9 cellular contexts compared by ENCODE assay signal in the genomic region with DNA sequence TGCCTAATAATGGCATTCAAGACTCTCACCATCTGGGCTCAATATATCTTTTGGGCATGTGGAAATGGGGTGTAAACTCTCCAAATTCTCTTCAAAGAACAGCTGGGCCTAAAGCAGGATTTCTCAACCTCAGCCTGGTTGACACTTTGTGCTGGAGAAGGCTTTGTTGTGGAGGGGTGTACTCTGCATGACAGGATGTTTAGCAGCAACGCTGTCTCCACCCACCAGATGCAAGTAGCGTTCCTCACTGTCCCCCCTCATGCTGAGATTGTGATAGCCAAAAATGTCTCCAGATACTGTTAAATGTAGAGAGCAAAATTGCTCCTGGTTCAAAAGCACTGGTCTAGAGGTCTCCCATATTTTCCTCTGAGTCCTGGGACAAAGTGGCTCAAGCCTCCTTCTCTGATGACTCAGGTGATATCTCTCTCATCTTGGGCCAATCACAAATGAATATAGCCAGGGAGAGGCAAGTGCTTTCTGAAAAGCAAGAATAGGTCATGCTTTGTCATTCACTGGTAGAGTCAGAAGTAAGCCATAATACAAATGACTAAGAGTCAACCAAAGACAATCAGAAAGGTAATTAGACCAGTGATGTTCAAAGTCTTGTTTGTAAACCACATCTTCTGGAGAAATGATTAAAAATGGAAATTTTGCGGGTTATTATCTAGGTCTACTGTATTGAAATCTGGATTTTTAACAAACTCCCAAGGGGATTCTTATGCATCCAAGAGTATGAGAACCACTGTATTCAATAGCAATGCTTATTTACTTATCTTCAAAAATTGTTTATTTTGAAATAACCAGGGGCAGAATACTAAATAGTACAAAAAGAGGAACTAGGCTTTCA.
DNase-seq lines count a peak whose midpoint lies in the region; ATAC-seq, FAIRE-seq and TF ChIP-seq lines count a peak whose summit lies in the region.
"Had no signal": no experiment of that assay in that cellular context is flagged by ENCODE, and none has a peak within 500 bp of the region (broad histone marks: within the 10 kb centered on the region; RNA-seq: fewer than 3 reads in every experiment).

No MANE protein-coding gene starts in this region.

- TF ChIP-seq CTCF in psoas muscle (IDR thresholded peaks at IDR 0.05) (no peak), omental fat pad (IDR thresholded peaks at IDR 0.05) (no peak)

- peak; percentile 17 to 71 (median 52) for ATAC-seq in psoas muscle
- no peak for ATAC-seq in sciatic nerve
- ATAC-seq in omental fat pad (ENCODE audit: low FRiP score), result no peak

- H3K4me3 ChIP-seq in psoas muscle, result no peak overlapping the region

- no peak for TF ChIP-seq POLR2A in GM12891 (IDR thresholded peaks at IDR 0.05; ENCODE audit: low read depth, low read length)

- 41 to 58% (median 45%) methylated on average over 3 of the region's 3 CpGs for WGBS in psoas muscle, 3 donors

- H3K9me3 ChIP-seq in psoas muscle, result no peaks in the 10 kb centered on the region

- H3K4me1 ChIP-seq in psoas muscle, result no peaks in the 10 kb centered on the region

- intact Hi-C loops in psoas muscle (cut with DNase I), result no loop called here
- intact Hi-C loops in sciatic nerve (cut with DNase I), result no loop called here

- no peaks in the 10 kb centered on the region for H3K36me3 ChIP-seq in psoas muscle (ENCODE audit: insufficient read depth in 1 of 2, low read depth in 1 of 2)

- FAIRE-seq in GM12891 (lab: Jason Lieb, UNC), result peak; percentile 74
- FAIRE-seq: frontal cortex had no signal

- no peaks in the 10 kb centered on the region for H3K27me3 ChIP-seq in psoas muscle (ENCODE audit: insufficient read depth in 3 of 3, low read length in 2 of 3)

- DNase-seq in GM12891 (ENCODE audit: insufficient read length, low spot score) (no peak), SK-N-DZ (ENCODE audit: low spot score) (peak; percentile 63), psoas muscle (peak in 1 of 2 donors; percentile 58), sciatic nerve (ENCODE audit: low spot score) (no peak), NCI-H446 (lab: John Stamatoyannopoulos, UW) (no peak), omental fat pad (ENCODE audit: low spot score) (no peak), NCI-H187 (lab: John Stamatoyannopoulos, UW) (no peak)
- peak; percentile 70 for DNase-seq in activated effector memory CD4-positive, alpha-beta T cell treated with anti-CD3 and anti-CD28 coated beads, Interleukin-2, amount 50 U/mL, for 16 hours

- no peak overlapping the region for H3K27ac ChIP-seq in psoas muscle

TF ChIP-seq in GM12891, 5 proteins besides CTCF, POLR2A, EP300 and RAD21:
- TF ChIP-seq POLR2AphosphoS5 (IDR thresholded peaks at IDR 0.05; ENCODE audit: low read depth, low read length) (no peak), TAF1 (IDR thresholded peaks at IDR 0.05; ENCODE audit: low read depth, low read length) (no peak), SPI1 (IDR thresholded peaks at IDR 0.05; ENCODE audit: low read depth, low read length) (no peak), POU2F2 (IDR thresholded peaks at IDR 0.05; ENCODE audit: low read depth, low read length) (no peak), PAX5 (IDR thresholded peaks at IDR 0.05; ENCODE audit: insufficient read depth, low read length, severe bottlenecking) (no peak)

Comparison
In these comparisons a context has a peak if more than half of its experiments do, and no peak if none do; other contexts are left out.
1. DNase-seq: peak in SK-N-DZ (single experiment) and activated effector memory CD4-positive, alpha-beta T cell treated with anti-CD3 and anti-CD28 coated beads, Interleukin-2, amount 50 U/mL, for 16 hours (single experiment); none in GM12891 (single experiment), sciatic nerve (single experiment), NCI-H446 (0 of 2), omental fat pad (single experiment) and NCI-H187 (0 of 2).
2. ATAC-seq: peak in psoas muscle (4 of 4); none in sciatic nerve (single experiment) and omental fat pad (single experiment).